In genomic region chr18:57901819-57902600, GRCh38 we compare ENCODE assay signal across 1 cellular context.
TF ChIP-seq lines count a peak whose summit lies in the region.

No MANE protein-coding gene starts in this region.

TF ChIP-seq in K562, 482 proteins besides CTCF, POLR2A, EP300 and RAD21 (continued from another document):
- no peak for TF ChIP-seq CEBPB (tag; IDR thresholded peaks at IDR 0.05)
- no peak for TF ChIP-seq MTA3 (IDR thresholded peaks at IDR 0.05; ENCODE audit: borderline replicate concordance)
- TF ChIP-seq HNRNPL (IDR thresholded peaks at IDR 0.05; ENCODE audit: low read depth, low read length) = no peak
- TF ChIP-seq HNRNPH1 (optimal IDR thresholded peaks at IDR 0.05; ENCODE audit: low read depth, low read length) = no peak
- TF ChIP-seq CBFA2T2 (conservative IDR thresholded peaks at IDR 0.05) = no peak
- TF ChIP-seq EP400 (IDR thresholded peaks at IDR 0.05) = no peak
- no peak for TF ChIP-seq SMARCB1 (IDR thresholded peaks at IDR 0.05; ENCODE audit: insufficient read length, low read depth)
- no peak for TF ChIP-seq ZNF174 (CRISPR knock-in tag; IDR thresholded peaks at IDR 0.05)
- TF ChIP-seq ZNF395 (CRISPR knock-in tag; IDR thresholded peaks at IDR 0.05) = no peak
- TF ChIP-seq CEBPG (CRISPR knock-in tag; IDR thresholded peaks at IDR 0.05) = no peak
- TF ChIP-seq CEBPG (tag; conservative IDR thresholded peaks at IDR 0.05 in 1 of 2, IDR thresholded peaks at IDR 0.05 in 1 of 2) = peak in 1 of 2 experiments; percentile 65; a peak in 2 of 4 replicates
- TF ChIP-seq NCOA1 (IDR thresholded peaks at IDR 0.05; ENCODE audit: low read depth) = no peak
- TF ChIP-seq L3MBTL2 (IDR thresholded peaks at IDR 0.05) = no peak
- TF ChIP-seq, protein P1, sequence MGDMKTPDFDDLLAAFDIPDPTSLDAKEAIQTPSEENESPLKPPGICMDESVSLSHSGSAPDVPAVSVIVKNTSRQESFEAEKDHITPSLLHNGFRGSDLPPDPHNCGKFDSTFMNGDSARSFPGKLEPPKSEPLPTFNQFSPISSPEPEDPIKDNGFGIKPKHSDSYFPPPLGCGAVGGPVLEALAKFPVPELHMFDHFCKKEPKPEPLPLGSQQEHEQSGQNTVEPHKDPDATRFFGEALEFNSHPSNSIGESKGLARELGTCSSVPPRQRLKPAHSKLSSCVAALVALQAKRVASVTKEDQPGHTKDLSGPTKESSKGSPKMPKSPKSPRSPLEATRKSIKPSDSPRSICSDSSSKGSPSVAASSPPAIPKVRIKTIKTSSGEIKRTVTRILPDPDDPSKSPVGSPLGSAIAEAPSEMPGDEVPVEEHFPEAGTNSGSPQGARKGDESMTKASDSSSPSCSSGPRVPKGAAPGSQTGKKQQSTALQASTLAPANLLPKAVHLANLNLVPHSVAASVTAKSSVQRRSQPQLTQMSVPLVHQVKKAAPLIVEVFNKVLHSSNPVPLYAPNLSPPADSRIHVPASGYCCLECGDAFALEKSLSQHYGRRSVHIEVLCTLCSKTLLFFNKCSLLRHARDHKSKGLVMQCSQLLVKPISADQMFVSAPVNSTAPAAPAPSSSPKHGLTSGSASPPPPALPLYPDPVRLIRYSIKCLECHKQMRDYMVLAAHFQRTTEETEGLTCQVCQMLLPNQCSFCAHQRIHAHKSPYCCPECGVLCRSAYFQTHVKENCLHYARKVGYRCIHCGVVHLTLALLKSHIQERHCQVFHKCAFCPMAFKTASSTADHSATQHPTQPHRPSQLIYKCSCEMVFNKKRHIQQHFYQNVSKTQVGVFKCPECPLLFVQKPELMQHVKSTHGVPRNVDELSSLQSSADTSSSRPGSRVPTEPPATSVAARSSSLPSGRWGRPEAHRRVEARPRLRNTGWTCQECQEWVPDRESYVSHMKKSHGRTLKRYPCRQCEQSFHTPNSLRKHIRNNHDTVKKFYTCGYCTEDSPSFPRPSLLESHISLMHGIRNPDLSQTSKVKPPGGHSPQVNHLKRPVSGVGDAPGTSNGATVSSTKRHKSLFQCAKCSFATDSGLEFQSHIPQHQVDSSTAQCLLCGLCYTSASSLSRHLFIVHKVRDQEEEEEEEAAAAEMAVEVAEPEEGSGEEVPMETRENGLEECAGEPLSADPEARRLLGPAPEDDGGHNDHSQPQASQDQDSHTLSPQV (IDR thresholded peaks at IDR 0.05) = no peak
- TF ChIP-seq ATF3 (IDR thresholded peaks at IDR 0.05) = peak; percentile 68; the same call in 1 of the 2 replicates
- no peak for TF ChIP-seq ATF3 (CRISPR knock-in tag; conservative IDR thresholded peaks at IDR 0.05)
